ENCODE assay signal across 19 cellular contexts in genomic region chr5:170773031-170773985, GRCh38. TPM values are rescaled to one million over a fixed set of nuclear protein-coding genes. Genes with fewer than 3 reads are reported as not detected.
DNase-seq lines count a peak whose midpoint lies in the region; ATAC-seq and TF ChIP-seq lines count a peak whose summit lies in the region.
"Had no signal": no experiment of that assay in that cellular context is flagged by ENCODE, and none has a peak within 500 bp of the region (broad histone marks: within the 10 kb centered on the region; RNA-seq: fewer than 3 reads in every experiment).

No MANE protein-coding gene starts in this region.

- H3K27ac ChIP-seq in HEK293 (ENCODE audit: extremely low read depth, low read depth, low read length) (no peak overlapping the region), colonic mucosa (no peak overlapping the region), left lung (no peak overlapping the region), SJCRH30 (no peak overlapping the region)

- POLR2A ChIA-PET in HEK293 (lab: Yijun Ruan, JAX), result interaction anchor here (0.6 kb wide), 1 partner anchor 18 kb away, joined by 3 read pairs; no protein-coding TSS in a partner anchor

- H3K27me3 ChIP-seq in colonic mucosa, result no peaks in the 10 kb centered on the region
- no peaks in the 10 kb centered on the region for H3K27me3 ChIP-seq in left lung
- peaks cover 13% of the 10 kb centered on the region for H3K27me3 ChIP-seq in SJCRH30
- H3K27me3 ChIP-seq: Peyer's patch had no signal

- TF ChIP-seq CTCF in HEK293 (tag by site-specific recombination; IDR thresholded peaks at IDR 0.05) (no peak), colonic mucosa (IDR thresholded peaks at IDR 0.05) (no peak), left lung (IDR thresholded peaks at IDR 0.05) (no peak), omental fat pad (IDR thresholded peaks at IDR 0.05) (no peak)

- H3K9me3 ChIP-seq in HEK293 (ENCODE audit: control insufficient read depth, insufficient read depth, low read depth, low read length), result no peaks in the 10 kb centered on the region
- H3K9me3 ChIP-seq in colonic mucosa, result no peaks in the 10 kb centered on the region
- H3K9me3 ChIP-seq in left lung, result no peaks in the 10 kb centered on the region
- H3K9me3 ChIP-seq in SJCRH30 (replicated peaks), result no peaks in the 10 kb centered on the region
- H3K9me3 ChIP-seq: Caco-2, Peyer's patch had no signal

- DNase-seq in colonic mucosa (peak; percentile 52), left lung (no peak), renal cortical epithelial cell (ENCODE audit: low read depth) (peak; percentile 19), SJCRH30 (no peak), HPDE6-E6E7 (ENCODE audit: extremely low spot score) (no peak), omental fat pad (ENCODE audit: low spot score) (no peak)
- DNase-seq: AML-193, Caco-2, DMS53, HFFc6, KG1, NCI-H1092, NCI-H2107, NCI-H446, NCI-H774, SHP77 had no signal

- ATAC-seq in left lung, result peak; percentile 74
- no peak for ATAC-seq in omental fat pad (ENCODE audit: low FRiP score)

- H3K4me1 ChIP-seq in HEK293 (ENCODE audit: control insufficient read depth, insufficient read depth, low read length) (no peaks in the 10 kb centered on the region), colonic mucosa (no peaks in the 10 kb centered on the region), left lung (no peaks in the 10 kb centered on the region), SJCRH30 (no peaks in the 10 kb centered on the region)
- H3K4me1 ChIP-seq: Caco-2 had no signal

- no peak overlapping the region for H3K9ac ChIP-seq in colonic mucosa (ENCODE audit: low read depth in 2 of 2, low read length in 2 of 2)

- intact Hi-C loops in colonic mucosa (cut with DNase I), result no loop called here
- intact Hi-C loops in left lung (cut with DNase I), result no loop called here

- H3K4me3 ChIP-seq in HEK293 (ENCODE audit: low read depth, low read length) (no peak overlapping the region), colonic mucosa (no peak overlapping the region), left lung (no peak overlapping the region), SJCRH30 (no peak overlapping the region)
- H3K4me3 ChIP-seq: Peyer's patch had no signal

- CTCF ChIA-PET in HEK293 (lab: Yijun Ruan, JAX), result no interaction called here

- no peaks in the 10 kb centered on the region for H3K36me3 ChIP-seq in HEK293 (ENCODE audit: control insufficient read depth in 2 of 2, insufficient read depth in 1 of 2, low read length in 2 of 2)
- H3K36me3 ChIP-seq in colonic mucosa, result no peaks in the 10 kb centered on the region
- no peaks in the 10 kb centered on the region for H3K36me3 ChIP-seq in left lung
- no peaks in the 10 kb centered on the region for H3K36me3 ChIP-seq in SJCRH30
- H3K36me3 ChIP-seq: Peyer's patch had no signal

TF ChIP-seq in HEK293, 187 proteins besides CTCF, POLR2A, EP300 and RAD21:
- TF ChIP-seq ZIC2 (tag by site-specific recombination; IDR thresholded peaks at IDR 0.05), result peak; percentile 40
- TF ChIP-seq ZNF777 (tag by site-specific recombination; IDR thresholded peaks at IDR 0.05; ENCODE audit: borderline replicate concordance), result no peak

RNA-seq across cellular contexts. Expression of gene GABRP, which starts 10.2 kb away (rescaled TPM):
- not detected for total RNA-seq in colonic mucosa
- under 1 TPM; 0.10 to 0.26 TPM for total RNA-seq in left lung
- 0.35 and 0.45 TPM in 2 replicates for total RNA-seq in renal cortical epithelial cell
- not detected in 2 replicates for total RNA-seq in SJCRH30 (2014; rRNA removed; shearing (Covaris generic))
- total RNA-seq in omental fat pad, result under 1 TPM in 2 of 4 donors, not detected in 2; 0.69 to 0.74 TPM
- total RNA-seq: HFFc6, M059J had no signal

Comparison
In these comparisons a context has a peak if more than half of its experiments do, and no peak if none do; other contexts are left out.
1. DNase-seq: peak in colonic mucosa (single experiment) and renal cortical epithelial cell (single experiment); none in left lung (0 of 2), SJCRH30 (0 of 2), HPDE6-E6E7 (single experiment) and omental fat pad (single experiment).